ENCODE assay signal across 1 cellular context in the genomic region with DNA sequence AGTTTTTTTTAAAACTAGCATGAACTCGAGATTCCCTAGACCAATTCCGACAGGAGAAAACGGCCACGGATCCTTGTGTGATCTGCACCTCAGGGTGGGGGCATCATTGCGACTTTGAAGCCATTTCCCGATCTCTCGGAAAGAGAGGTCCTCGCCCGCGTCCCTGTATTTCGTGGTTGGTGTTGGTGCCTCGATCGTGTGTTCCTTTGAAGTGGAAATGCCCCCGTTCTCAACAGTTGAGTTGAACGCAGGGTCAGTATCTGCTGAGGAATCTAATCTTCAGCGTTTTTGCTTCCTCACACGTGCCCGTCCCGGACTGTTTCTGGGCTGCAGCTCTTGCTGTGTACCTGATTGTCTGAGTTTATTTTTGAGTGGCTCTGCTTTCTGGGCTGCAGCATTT.
TF ChIP-seq lines count a peak whose summit lies in the region.

No MANE protein-coding gene starts in this region.

TF ChIP-seq in K562, 482 proteins besides CTCF, POLR2A, EP300 and RAD21 (continued from another document):
- 0 out of 2 replicates have a peak, but pooled peaks have one; percentile 33 for TF ChIP-seq NKRF (IDR thresholded peaks at IDR 0.05; ENCODE audit: borderline replicate concordance)
- TF ChIP-seq TSC22D4 (tag; IDR thresholded peaks at IDR 0.05): no peak
- 0 out of 2 replicates have a peak, but pooled peaks have one; percentile 30 for TF ChIP-seq GATA2 (CRISPR knock-in tag; IDR thresholded peaks at IDR 0.05)
- TF ChIP-seq, protein P1, sequence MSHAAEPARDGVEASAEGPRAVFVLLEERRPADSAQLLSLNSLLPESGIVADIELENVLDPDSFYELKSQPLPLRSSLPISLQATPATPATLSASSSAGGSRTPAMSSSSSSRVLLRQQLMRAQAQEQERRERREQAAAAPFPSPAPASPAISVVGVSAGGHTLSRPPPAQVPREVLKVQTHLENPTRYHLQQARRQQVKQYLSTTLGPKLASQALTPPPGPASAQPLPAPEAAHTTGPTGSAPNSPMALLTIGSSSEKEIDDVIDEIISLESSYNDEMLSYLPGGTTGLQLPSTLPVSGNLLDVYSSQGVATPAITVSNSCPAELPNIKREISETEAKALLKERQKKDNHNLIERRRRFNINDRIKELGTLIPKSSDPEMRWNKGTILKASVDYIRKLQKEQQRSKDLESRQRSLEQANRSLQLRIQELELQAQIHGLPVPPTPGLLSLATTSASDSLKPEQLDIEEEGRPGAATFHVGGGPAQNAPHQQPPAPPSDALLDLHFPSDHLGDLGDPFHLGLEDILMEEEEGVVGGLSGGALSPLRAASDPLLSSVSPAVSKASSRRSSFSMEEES (CRISPR knock-in tag; IDR thresholded peaks at IDR 0.05): no peak
- TF ChIP-seq ESRRB (CRISPR knock-in tag; IDR thresholded peaks at IDR 0.05; ENCODE audit: borderline replicate concordance): no peak
- TF ChIP-seq SMC3 (conservative IDR thresholded peaks at IDR 0.05; ENCODE audit: insufficient read depth, low read depth, low read length): no peak
- 0 out of 4 replicates have a peak, but pooled peaks of 1 of the 2 experiments have one; percentile 25 for TF ChIP-seq MAZ (CRISPR knock-in tag; conservative IDR thresholded peaks at IDR 0.05 in 1 of 2, IDR thresholded peaks at IDR 0.05 in 1 of 2)
- TF ChIP-seq TBP (optimal IDR thresholded peaks at IDR 0.05; ENCODE audit: low read depth, low read length): no peak
- peak; percentile 28; the same call in 1 of the 2 replicates for TF ChIP-seq TEAD4 (IDR thresholded peaks at IDR 0.05; ENCODE audit: low read length)
- no peak for TF ChIP-seq TEAD4 (CRISPR knock-in tag; IDR thresholded peaks at IDR 0.05; ENCODE audit: borderline replicate concordance)
- TF ChIP-seq ZNF12 (CRISPR knock-in tag; IDR thresholded peaks at IDR 0.05): 0 out of 2 replicates have a peak, but pooled peaks have one; percentile 34
- peak; percentile 49; the same call in 1 of the 2 replicates for TF ChIP-seq L3MBTL2 (IDR thresholded peaks at IDR 0.05)
- peak; percentile 25 for TF ChIP-seq KDM5B (IDR thresholded peaks at IDR 0.05; ENCODE audit: insufficient replicate concordance, low read depth, low read length)
- TF ChIP-seq TGIF2 (CRISPR knock-in tag; IDR thresholded peaks at IDR 0.05): no peak
- no peak for TF ChIP-seq DNMT1 (IDR thresholded peaks at IDR 0.05)
- TF ChIP-seq CHAMP1 (IDR thresholded peaks at IDR 0.05): no peak
- TF ChIP-seq MYC (IDR thresholded peaks at IDR 0.05; ENCODE audit: low read depth, low read length): 0 out of 2 replicates have a peak, but pooled peaks have one; percentile 9
- TF ChIP-seq MYC (CRISPR knock-in tag; IDR thresholded peaks at IDR 0.05; ENCODE audit: borderline replicate concordance, low read depth): no peak
- no peak for TF ChIP-seq ILF3 (IDR thresholded peaks at IDR 0.05; ENCODE audit: borderline replicate concordance)
- TF ChIP-seq, protein P2, sequence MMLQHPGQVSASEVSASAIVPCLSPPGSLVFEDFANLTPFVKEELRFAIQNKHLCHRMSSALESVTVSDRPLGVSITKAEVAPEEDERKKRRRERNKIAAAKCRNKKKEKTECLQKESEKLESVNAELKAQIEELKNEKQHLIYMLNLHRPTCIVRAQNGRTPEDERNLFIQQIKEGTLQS (IDR thresholded peaks at IDR 0.05): no peak
- TF ChIP-seq, protein P2 (CRISPR knock-in tag; conservative IDR thresholded peaks at IDR 0.05): no peak
- no peak for TF ChIP-seq ELF4 (CRISPR knock-in tag; IDR thresholded peaks at IDR 0.05)
- no peak for TF ChIP-seq ZNF311 (CRISPR knock-in tag; IDR thresholded peaks at IDR 0.05)
- TF ChIP-seq, protein P3, sequence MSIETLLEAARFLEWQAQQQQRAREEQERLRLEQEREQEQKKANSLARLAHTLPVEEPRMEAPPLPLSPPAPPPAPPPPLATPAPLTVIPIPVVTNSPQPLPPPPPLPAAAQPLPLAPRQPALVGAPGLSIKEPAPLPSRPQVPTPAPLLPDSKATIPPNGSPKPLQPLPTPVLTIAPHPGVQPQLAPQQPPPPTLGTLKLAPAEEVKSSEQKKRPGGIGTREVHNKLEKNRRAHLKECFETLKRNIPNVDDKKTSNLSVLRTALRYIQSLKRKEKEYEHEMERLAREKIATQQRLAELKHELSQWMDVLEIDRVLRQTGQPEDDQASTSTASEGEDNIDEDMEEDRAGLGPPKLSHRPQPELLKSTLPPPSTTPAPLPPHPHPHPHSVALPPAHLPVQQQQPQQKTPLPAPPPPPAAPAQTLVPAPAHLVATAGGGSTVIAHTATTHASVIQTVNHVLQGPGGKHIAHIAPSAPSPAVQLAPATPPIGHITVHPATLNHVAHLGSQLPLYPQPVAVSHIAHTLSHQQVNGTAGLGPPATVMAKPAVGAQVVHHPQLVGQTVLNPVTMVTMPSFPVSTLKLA (conservative IDR thresholded peaks at IDR 0.05): peak in 1 of 2 experiments; percentile 54; a peak in 1 of 4 replicates
- TF ChIP-seq BCOR (IDR thresholded peaks at IDR 0.05): 0 out of 2 replicates have a peak, but pooled peaks have one; percentile 11
- TF ChIP-seq, protein P4, sequence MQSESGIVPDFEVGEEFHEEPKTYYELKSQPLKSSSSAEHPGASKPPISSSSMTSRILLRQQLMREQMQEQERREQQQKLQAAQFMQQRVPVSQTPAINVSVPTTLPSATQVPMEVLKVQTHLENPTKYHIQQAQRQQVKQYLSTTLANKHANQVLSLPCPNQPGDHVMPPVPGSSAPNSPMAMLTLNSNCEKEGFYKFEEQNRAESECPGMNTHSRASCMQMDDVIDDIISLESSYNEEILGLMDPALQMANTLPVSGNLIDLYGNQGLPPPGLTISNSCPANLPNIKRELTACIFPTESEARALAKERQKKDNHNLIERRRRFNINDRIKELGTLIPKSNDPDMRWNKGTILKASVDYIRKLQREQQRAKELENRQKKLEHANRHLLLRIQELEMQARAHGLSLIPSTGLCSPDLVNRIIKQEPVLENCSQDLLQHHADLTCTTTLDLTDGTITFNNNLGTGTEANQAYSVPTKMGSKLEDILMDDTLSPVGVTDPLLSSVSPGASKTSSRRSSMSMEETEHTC (IDR thresholded peaks at IDR 0.05): no peak
- TF ChIP-seq TAF1 (IDR thresholded peaks at IDR 0.05; ENCODE audit: control insufficient read depth, extremely low read depth, insufficient read depth, low read length, severe bottlenecking): no peak
- no peak for TF ChIP-seq CSDE1 (IDR thresholded peaks at IDR 0.05)
- TF ChIP-seq KAT7 (CRISPR knock-in tag; IDR thresholded peaks at IDR 0.05; ENCODE audit: borderline replicate concordance): no peak
- peak; percentile 87 for TF ChIP-seq BHLHE40 (IDR thresholded peaks at IDR 0.05; ENCODE audit: low read length)
